ENCODE assay signal across 8 cellular contexts in genomic region chr9:96567203-96567700, GRCh38. TPM values are rescaled to one million over a fixed set of nuclear protein-coding genes. Genes with fewer than 3 reads are reported as not detected.
DNase-seq lines count a peak whose midpoint lies in the region; ATAC-seq and TF ChIP-seq lines count a peak whose summit lies in the region.

No MANE protein-coding gene starts in this region.

- H3K27ac ChIP-seq in AG04450 (ENCODE audit: low read depth, low read length): peak overlapping the region; percentile 57
- H3K27ac ChIP-seq in parathyroid adenoma: peak overlapping the region; percentile 80

- DNase-seq in AG04450 (ENCODE audit: low read depth, low spot score): no peak
- DNase-seq in foreskin melanocyte: peak; percentile 40
- no peak for DNase-seq in NK-92 (lab: John Stamatoyannopoulos, UW; ENCODE audit: unreplicated experiment)
- no peak for DNase-seq in central memory CD4-positive, alpha-beta T cell

- POLR2A ChIA-PET in AG04450 (lab: Yijun Ruan, JAX): interaction anchor here (0.7 kb wide), 1 partner anchor 51 kb away, joined by 3 read pairs; no protein-coding TSS in a partner anchor

- H3K4me2 ChIP-seq in parathyroid adenoma (ENCODE audit: low read length): peak overlapping the region; percentile 97

- ATAC-seq in GM18873 (IDR thresholded peaks at IDR 0.05; ENCODE audit: low FRiP score, unreplicated experiment) (peak; percentile 26), HG03095 (IDR thresholded peaks at IDR 0.05; ENCODE audit: unreplicated experiment) (peak; percentile 40)

- H3K79me2 ChIP-seq in parathyroid adenoma: no peaks in the 10 kb centered on the region

- no peaks in the 10 kb centered on the region for H3K36me3 ChIP-seq in parathyroid adenoma (ENCODE audit: control insufficient read depth, insufficient read depth, low read length)

- CTCF ChIA-PET in AG04450 (lab: Charles Lee): interaction anchor here (0.6 to 1.7 kb wide), 3 partner anchors 12 to 77 kb away, joined by 3 to 6 read pairs (median 3); no protein-coding TSS in a partner anchor

- H3K27me3 ChIP-seq in AG04450 (ENCODE audit: control insufficient read depth, insufficient read depth, low read length) (no peaks in the 10 kb centered on the region), parathyroid adenoma (ENCODE audit: control insufficient read depth, insufficient read depth, low read length) (no peaks in the 10 kb centered on the region)

- H3K9me3 ChIP-seq in AG04450 (ENCODE audit: control insufficient read depth, insufficient read depth, low read length): no peaks in the 10 kb centered on the region; the same call in 1 of the 2 replicates
- H3K9me3 ChIP-seq in parathyroid adenoma (ENCODE audit: control insufficient read depth, low read length): no peaks in the 10 kb centered on the region

- H3K4me1 ChIP-seq in parathyroid adenoma: no peaks in the 10 kb centered on the region

- peak overlapping the region; percentile 53 for H3K9ac ChIP-seq in parathyroid adenoma

- peak overlapping the region; percentile 97 for H2AFZ ChIP-seq in parathyroid adenoma

- TF ChIP-seq CTCF in AG04450 (IDR thresholded peaks at IDR 0.05; ENCODE audit: low read depth, low read length) (no peak), WI38 (IDR thresholded peaks at IDR 0.05; ENCODE audit: low read depth, low read length) (no peak), parathyroid adenoma (IDR thresholded peaks at IDR 0.05) (no peak)

- H3K4me3 ChIP-seq in AG04450 (ENCODE audit: low read depth, low read length) (peak overlapping the region; percentile 63), WI38 (ENCODE audit: low read depth, low read length) (peak overlapping the region; percentile 69), parathyroid adenoma (ENCODE audit: low read depth, low read length) (peak overlapping the region; percentile 72)

RNA-seq across cellular contexts. Expression of gene CDC14B, which starts 52.4 kb away (rescaled TPM):
- polyA plus RNA-seq in AG04450 (2011; rRNA removed): 17.1 and 19.1 TPM in 2 replicates
- 32.8 and 33.6 TPM in 2 replicates for polyA minus RNA-seq in AG04450 (2011; rRNA and poly(A)+ RNA removed)
